8 cellular contexts compared by ENCODE assay signal in the genomic region with DNA sequence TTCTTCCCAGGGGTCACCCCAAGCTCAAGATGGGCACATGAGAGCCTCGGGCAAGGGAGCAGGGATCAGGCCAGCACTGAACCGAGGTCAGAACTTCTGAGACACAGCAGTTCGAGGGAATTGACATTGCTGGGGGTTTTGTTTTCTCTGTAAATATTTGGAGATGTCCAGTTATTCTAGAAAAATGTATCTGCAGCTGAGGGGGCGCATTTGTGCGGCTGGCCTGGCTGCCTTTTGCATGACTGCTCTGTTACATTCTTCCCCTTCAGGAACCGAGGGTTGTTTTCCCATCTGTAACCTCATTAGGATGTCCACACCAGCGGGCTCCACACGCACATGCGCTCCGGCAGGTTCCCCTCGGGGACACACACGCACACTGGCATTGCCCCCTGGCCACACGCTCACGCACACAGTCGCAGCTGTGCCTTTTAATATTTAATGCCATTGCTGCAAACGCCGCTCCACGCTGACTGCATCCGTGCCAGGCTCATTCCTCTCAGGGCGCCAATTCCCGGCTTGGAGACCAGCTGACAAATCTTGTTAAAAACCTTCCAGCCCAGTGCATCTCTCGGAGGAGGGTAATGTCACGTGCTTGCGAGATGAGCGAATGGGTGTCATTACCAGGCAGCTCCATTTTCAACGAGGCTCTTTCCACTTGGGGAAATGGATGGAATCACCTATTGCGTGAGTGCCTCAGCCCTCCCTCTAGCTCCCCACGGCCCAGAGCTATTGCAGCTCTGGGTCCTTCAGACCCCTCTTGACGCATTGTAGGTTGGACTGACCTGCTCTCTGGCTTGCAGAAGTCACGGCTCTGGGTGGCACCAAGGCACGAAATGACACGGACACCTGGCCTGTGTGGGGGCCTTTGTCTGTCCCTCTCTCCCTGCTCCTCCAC. TPM values are rescaled to one million over a fixed set of nuclear protein-coding genes. Genes with fewer than 3 reads are reported as not detected.
DNase-seq lines count a peak whose midpoint lies in the region; ATAC-seq lines count a peak whose summit lies in the region.

No MANE protein-coding gene starts in this region.

- no peak overlapping the region for H3K4me3 Mint-ChIP-seq in T-helper 2 cell treated with Interferon-gamma antibody and Interleukin-4, amounts not matched to agents 5 μg/mL and 100 μg/mL, for 36 hours
- H3K4me3 Mint-ChIP-seq in activated T-cell treated with anti-CD3 and anti-CD28 coated beads, Interleukin-2, amount 50 U/mL, for 72 hours = no peak overlapping the region

- peak overlapping the region; percentile 93 for H3K27ac Mint-ChIP-seq in T-helper 2 cell treated with Interferon-gamma antibody and Interleukin-4, amounts not matched to agents 5 μg/mL and 100 μg/mL, for 36 hours
- H3K27ac Mint-ChIP-seq in activated T-cell treated with anti-CD3 and anti-CD28 coated beads, Interleukin-2, amount 50 U/mL, for 72 hours = peak overlapping the region; percentile 7

- no peaks in the 10 kb centered on the region for H3K27me3 Mint-ChIP-seq in T-helper 2 cell treated with Interferon-gamma antibody and Interleukin-4, amounts not matched to agents 5 μg/mL and 100 μg/mL, for 36 hours (ENCODE audit: low read depth)
- H3K27me3 Mint-ChIP-seq in activated T-cell treated with anti-CD3 and anti-CD28 coated beads, Interleukin-2, amount 50 U/mL, for 72 hours (ENCODE audit: low read depth) = no peaks in the 10 kb centered on the region

- peaks cover 85% of the 10 kb centered on the region for H3K4me1 Mint-ChIP-seq in T-helper 2 cell treated with Interferon-gamma antibody and Interleukin-4, amounts not matched to agents 5 μg/mL and 100 μg/mL, for 36 hours (ENCODE audit: low read depth)
- H3K4me1 Mint-ChIP-seq in activated T-cell treated with anti-CD3 and anti-CD28 coated beads, Interleukin-2, amount 50 U/mL, for 72 hours (ENCODE audit: low read depth) = peaks cover 100% of the 10 kb centered on the region

- peak overlapping the region; percentile 3 for H3K4me3 ChIP-seq in skeletal muscle cell (ENCODE audit: low read depth, low read length)

- DNase-seq in T-helper 2 cell treated with Interferon-gamma antibody and Interleukin-4, amounts not matched to agents 5 μg/mL and 100 μg/mL, for 36 hours (ENCODE audit: low spot score) = no peak
- no peak for DNase-seq in T-helper 2 cell
- DNase-seq in activated T-cell treated with anti-CD3 and anti-CD28 coated beads, Interleukin-2, amount 50 U/mL, for 72 hours = peak in 1 of 2 donors; percentile 18
- peak; percentile 68 for DNase-seq in cardiac septum (ENCODE audit: low spot score)
- peak; percentile 99 for DNase-seq in skeletal muscle cell (ENCODE audit: low read depth)
- no peak for DNase-seq in COR-L47 (lab: John Stamatoyannopoulos, UW)
- no peak for DNase-seq in DMS114 treated with DMSO at 0.1 percent for 48 hours (lab: John Stamatoyannopoulos, UW; ENCODE audit: unreplicated experiment)

- H3K9me3 Mint-ChIP-seq in T-helper 2 cell treated with Interferon-gamma antibody and Interleukin-4, amounts not matched to agents 5 μg/mL and 100 μg/mL, for 36 hours = no peaks in the 10 kb centered on the region
- H3K9me3 Mint-ChIP-seq in activated T-cell treated with anti-CD3 and anti-CD28 coated beads, Interleukin-2, amount 50 U/mL, for 72 hours = no peaks in the 10 kb centered on the region

- intact Hi-C loops in cardiac septum (cut with DNase I) = no loop called here

- ATAC-seq in activated T-cell treated with anti-CD3 and anti-CD28 coated beads, Interleukin-2, amount 50 U/mL, for 72 hours (replicated peaks in 1 of 2) = no peak
- ATAC-seq in GM18861 (IDR thresholded peaks at IDR 0.05; ENCODE audit: unreplicated experiment) = no peak

- H3K36me3 Mint-ChIP-seq in T-helper 2 cell treated with Interferon-gamma antibody and Interleukin-4, amounts not matched to agents 5 μg/mL and 100 μg/mL, for 36 hours (ENCODE audit: low read depth) = peaks cover 53% of the 10 kb centered on the region
- peaks cover 14 to 29% of the 10 kb centered on the region in 2 donors for H3K36me3 Mint-ChIP-seq in activated T-cell treated with anti-CD3 and anti-CD28 coated beads, Interleukin-2, amount 50 U/mL, for 72 hours (ENCODE audit: insufficient read depth in 2 of 2)

RNA-seq across cellular contexts. Expression of gene CCR7, which starts 13.2 kb away (rescaled TPM):
- total RNA-seq in activated T-cell treated with anti-CD3 and anti-CD28 coated beads, Interleukin-2, amount 50 U/mL, for 72 hours = 100 to 1,000 TPM; 311 to 371 TPM
- 0.32 TPM for total RNA-seq in cardiac septum

RNA-seq across cellular contexts. Expression of gene TNS4, which starts 50.7 kb away (rescaled TPM):
- 10 to 100 TPM in 1 of 2 donors, 1 to 10 TPM in 1; 9.9 to 10.6 TPM for total RNA-seq in activated T-cell treated with anti-CD3 and anti-CD28 coated beads, Interleukin-2, amount 50 U/mL, for 72 hours
- not detected for total RNA-seq in cardiac septum

Comparison
In these comparisons a context has a peak if more than half of its experiments do, and no peak if none do; other contexts are left out.
1. DNase-seq: peak in cardiac septum (single experiment) and skeletal muscle cell (single experiment); none in T-helper 2 cell treated with Interferon-gamma antibody and Interleukin-4, amounts not matched to agents 5 μg/mL and 100 μg/mL, for 36 hours (single experiment), T-helper 2 cell (0 of 5), COR-L47 (single experiment) and DMS114 treated with DMSO at 0.1 percent for 48 hours (single experiment).
2. RNA of gene CCR7, which starts 13.2 kb away (total RNA-seq): 311 to 371 TPM in activated T-cell treated with anti-CD3 and anti-CD28 coated beads, Interleukin-2, amount 50 U/mL, for 72 hours; 0.32 TPM in cardiac septum (single experiment); every median in the first group is over 100 times any median in the second.
3. RNA of gene TNS4, which starts 50.7 kb away (total RNA-seq): 9.9 to 10.6 TPM in activated T-cell treated with anti-CD3 and anti-CD28 coated beads, Interleukin-2, amount 50 U/mL, for 72 hours; not detected in cardiac septum (single experiment); every median in the first group is over 10 times any median in the second.